8 cellular contexts compared by ENCODE assay signal in the genomic region with DNA sequence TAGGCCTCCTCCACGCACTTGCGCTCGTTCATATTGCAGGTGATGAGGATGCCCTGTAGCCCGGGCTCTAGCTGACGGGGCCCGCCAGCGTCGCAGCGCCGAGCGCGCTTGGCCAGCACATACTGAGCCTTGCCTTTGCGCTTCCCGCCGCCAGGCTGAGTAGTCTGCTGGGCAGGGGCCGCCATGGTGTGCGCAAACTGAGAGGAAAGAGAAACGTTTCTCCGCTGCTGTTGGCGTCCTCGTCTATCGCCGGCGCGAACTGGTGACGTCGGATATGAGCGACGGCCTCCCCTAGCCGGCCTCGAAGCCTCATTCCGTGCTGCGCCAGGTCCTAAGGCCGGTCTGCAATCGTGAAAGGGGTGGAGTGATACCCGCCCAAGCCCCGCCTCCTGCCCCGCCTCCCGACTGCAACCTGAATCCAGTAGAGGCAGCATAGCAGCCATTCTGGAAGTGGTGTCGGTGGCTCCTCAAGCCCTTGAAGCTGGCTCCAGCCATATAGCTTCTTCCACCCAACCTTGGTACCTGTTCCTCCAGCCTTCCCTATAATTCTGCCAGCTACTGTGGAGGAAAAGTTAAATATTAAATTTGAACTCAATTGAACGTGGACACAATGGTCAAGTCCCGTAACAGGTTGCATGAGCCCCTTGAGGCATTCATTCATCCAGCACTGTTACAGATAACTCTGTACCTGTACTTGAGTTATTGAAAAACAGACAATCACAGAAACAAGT. TPM values are rescaled to one million over a fixed set of nuclear protein-coding genes. Genes with fewer than 3 reads are reported as not detected.
DNase-seq lines count a peak whose midpoint lies in the region; ATAC-seq and TF ChIP-seq lines count a peak whose summit lies in the region.

A gene with protein sequence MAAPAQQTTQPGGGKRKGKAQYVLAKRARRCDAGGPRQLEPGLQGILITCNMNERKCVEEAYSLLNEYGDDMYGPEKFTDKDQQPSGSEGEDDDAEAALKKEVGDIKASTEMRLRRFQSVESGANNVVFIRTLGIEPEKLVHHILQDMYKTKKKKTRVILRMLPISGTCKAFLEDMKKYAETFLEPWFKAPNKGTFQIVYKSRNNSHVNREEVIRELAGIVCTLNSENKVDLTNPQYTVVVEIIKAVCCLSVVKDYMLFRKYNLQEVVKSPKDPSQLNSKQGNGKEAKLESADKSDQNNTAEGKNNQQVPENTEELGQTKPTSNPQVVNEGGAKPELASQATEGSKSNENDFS (minus strand): TSS at position 264 of the 731 bp plus-strand sequence. CDS start 79 bp downstream, at position 185.

- H3K27me3 Mint-ChIP-seq in activated T-helper 17 cell treated with anti-CD3 and anti-CD28 coated beads, Interleukin-2, amount 50 U/mL, for 72 hours: no peaks in the 10 kb centered on the region
- no peaks in the 10 kb centered on the region for H3K27me3 Mint-ChIP-seq in natural killer cell (ENCODE audit: low read depth in 2 of 2)

- H3K27ac ChIP-seq in RWPE1: peak within 1 kb of the TSS; percentile 91

- TF ChIP-seq CTCF in LNCaP clone FGC (IDR thresholded peaks at IDR 0.05; ENCODE audit: control insufficient read depth, extremely low read depth, insufficient read depth) (peak; percentile 13; the same call in 1 of the 2 replicates), RWPE1 (conservative IDR thresholded peaks at IDR 0.05; ENCODE audit: low read depth) (peak; percentile 22; the same call in 1 of the 2 replicates), fibroblast of mammary gland (conservative IDR thresholded peaks at IDR 0.05; ENCODE audit: control insufficient read depth, insufficient read depth, low read depth, low read length) (no peak), natural killer cell (IDR thresholded peaks at IDR 0.05) (no peak)

- intact Hi-C loops in natural killer cell (cut with micrococcal nuclease): loop anchor here (1.0 to 2.0 kb wide), 3 partner anchors 22 to 159 kb away; a partner anchor contains a TSS

- DNase-seq in EL (peak; percentile 93), GOT3 (lab: John Stamatoyannopoulos, UW) (peak; percentile 81), LNCaP clone FGC (ENCODE audit: low read depth) (peak; percentile 87), RWPE1 (ENCODE audit: low spot score) (peak; percentile 98), fibroblast of mammary gland (ENCODE audit: low read depth) (peak; percentile 94), natural killer cell (peak; percentile 96)
- peak; percentile 91 to 97 (median 96) for DNase-seq in stimulated activated naive CD4-positive, alpha-beta T cell (lab: John Stamatoyannopoulos, UW)

- POLR2A ChIA-PET in RWPE1 (lab: Yijun Ruan, JAX; ENCODE audit: low non-redundant PET): interaction anchor here (0.6 kb wide), 1 partner anchor 22 kb away, joined by 3 read pairs; no protein-coding TSS in a partner anchor

- H3K4me3 ChIP-seq in LNCaP clone FGC (ENCODE audit: low read depth, low read length): peak within 1 kb of the TSS; percentile 80
- peak within 1 kb of the TSS; percentile 83 for H3K4me3 ChIP-seq in fibroblast of mammary gland (ENCODE audit: control insufficient read depth, low read depth, low read length)

- H3K36me3 Mint-ChIP-seq in activated T-helper 17 cell treated with anti-CD3 and anti-CD28 coated beads, Interleukin-2, amount 50 U/mL, for 72 hours (ENCODE audit: low read depth): peaks cover 35% of the 10 kb centered on the region
- peaks cover 6% of the 10 kb centered on the region for H3K36me3 Mint-ChIP-seq in natural killer cell

- no peaks in the 10 kb centered on the region for H3K9me3 Mint-ChIP-seq in activated T-helper 17 cell treated with anti-CD3 and anti-CD28 coated beads, Interleukin-2, amount 50 U/mL, for 72 hours
- no peaks in the 10 kb centered on the region for H3K9me3 Mint-ChIP-seq in natural killer cell

- H3K4me1 Mint-ChIP-seq in activated T-helper 17 cell treated with anti-CD3 and anti-CD28 coated beads, Interleukin-2, amount 50 U/mL, for 72 hours: peaks cover 16% of the 10 kb centered on the region
- H3K4me1 Mint-ChIP-seq in natural killer cell: peaks cover 15 to 30% of the 10 kb centered on the region in 2 donors

- peak; percentile 96 for ATAC-seq in activated T-helper 17 cell treated with anti-CD3 and anti-CD28 coated beads, Interleukin-2, amount 50 U/mL, for 72 hours (replicated peaks)
- ATAC-seq in natural killer cell: peak; percentile 92 to 98 (median 92)

- peak within 1 kb of the TSS; percentile 95 for H3K4me3 Mint-ChIP-seq in activated T-helper 17 cell treated with anti-CD3 and anti-CD28 coated beads, Interleukin-2, amount 50 U/mL, for 72 hours
- peak within 1 kb of the TSS; percentile 96 for H3K4me3 Mint-ChIP-seq in natural killer cell

- H3K27ac Mint-ChIP-seq in activated T-helper 17 cell treated with anti-CD3 and anti-CD28 coated beads, Interleukin-2, amount 50 U/mL, for 72 hours: peak within 1 kb of the TSS; percentile 95
- peak within 1 kb of the TSS; percentile 90 to 94 for H3K27ac Mint-ChIP-seq in natural killer cell

- CTCF ChIA-PET in RWPE1 (lab: Yijun Ruan, JAX): interaction anchor here (0.6 to 1.0 kb wide), 2 partner anchors 66 to 928 kb away, joined by 3 read pairs; no protein-coding TSS in a partner anchor

RNA-seq across cellular contexts. Expression of the gene that starts here (rescaled TPM):
- total RNA-seq in activated T-helper 17 cell treated with anti-CD3 and anti-CD28 coated beads, Interleukin-2, amount 50 U/mL, for 72 hours: 10 to 100 TPM; 28.7 to 42.8 TPM
- 10 to 100 TPM; 86.1 to 92.2 (median 87.1) TPM for total RNA-seq in natural killer cell

Comparison
In these comparisons a context has a peak if more than half of its experiments do, and no peak if none do; other contexts are left out.
1. Peak in every context shown above with its lines: DNase-seq, ATAC-seq, H3K4me3 ChIP-seq and H3K27ac ChIP-seq.
2. CTCF ChIP-seq: peak in LNCaP clone FGC (single experiment) and RWPE1 (single experiment); none in fibroblast of mammary gland (single experiment) and natural killer cell (single experiment).